1 cellular context compared by ENCODE assay signal in the genomic region with DNA sequence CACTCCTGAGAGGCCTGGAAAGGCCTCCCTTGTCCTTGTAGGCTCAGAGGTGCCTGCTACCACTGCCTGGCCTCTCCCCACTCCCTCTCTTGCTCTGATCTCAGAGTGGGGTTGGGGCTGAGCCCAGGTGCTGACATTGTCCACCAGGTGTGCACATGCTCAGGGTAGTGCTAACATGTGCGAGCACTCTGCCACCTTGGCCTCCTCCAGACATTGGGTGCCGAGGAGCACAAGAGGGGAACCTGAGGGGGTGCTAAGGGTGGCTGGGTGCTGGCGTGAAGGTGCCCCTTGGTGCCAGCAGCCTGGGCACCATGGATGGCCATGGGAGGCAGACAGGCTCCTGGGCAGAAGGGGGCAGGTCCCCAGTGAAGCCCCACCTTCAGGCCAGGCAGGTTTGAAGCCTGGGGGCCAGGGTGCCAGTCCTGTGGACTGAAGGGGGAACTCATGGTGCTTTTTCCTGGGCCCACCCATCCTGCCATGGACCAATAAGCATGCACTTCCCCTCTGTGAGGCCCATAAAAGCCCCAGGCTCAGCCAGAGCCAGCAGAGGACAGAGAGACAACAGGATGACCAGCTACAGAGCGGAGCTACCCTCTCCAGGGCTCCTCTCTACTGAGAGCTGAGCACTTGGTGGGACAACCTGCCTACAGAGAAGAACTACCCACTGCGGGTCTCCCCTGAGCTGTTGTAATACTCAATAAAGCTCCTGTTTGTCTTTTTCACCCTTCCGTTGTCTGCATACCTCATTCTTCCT.
TF ChIP-seq lines count a peak whose summit lies in the region.

No MANE protein-coding gene starts in this region.

TF ChIP-seq in HepG2, 621 proteins besides CTCF, POLR2A, EP300 and RAD21 (continues in another document):
- TF ChIP-seq ZFX (CRISPR knock-in tag; IDR thresholded peaks at IDR 0.05; ENCODE audit: low read depth): peak; percentile 34; the same call in 1 of the 2 replicates
- TF ChIP-seq NRL (CRISPR knock-in tag; IDR thresholded peaks at IDR 0.05; ENCODE audit: borderline replicate concordance): peak; percentile 48; the same call in 1 of the 2 replicates
- TF ChIP-seq TAF1 (CRISPR knock-in tag; IDR thresholded peaks at IDR 0.05): peak; percentile 23; the same call in 1 of the 2 replicates
- no peak for TF ChIP-seq MED1 (CRISPR knock-in tag; IDR thresholded peaks at IDR 0.05)
- TF ChIP-seq ZNF773 (CRISPR knock-in tag; IDR thresholded peaks at IDR 0.05; ENCODE audit: borderline replicate concordance): no peak
- 0 out of 2 replicates have a peak, but pooled peaks have one; percentile 19 for TF ChIP-seq ZNF678 (CRISPR knock-in tag; IDR thresholded peaks at IDR 0.05)
- TF ChIP-seq, protein P1, sequence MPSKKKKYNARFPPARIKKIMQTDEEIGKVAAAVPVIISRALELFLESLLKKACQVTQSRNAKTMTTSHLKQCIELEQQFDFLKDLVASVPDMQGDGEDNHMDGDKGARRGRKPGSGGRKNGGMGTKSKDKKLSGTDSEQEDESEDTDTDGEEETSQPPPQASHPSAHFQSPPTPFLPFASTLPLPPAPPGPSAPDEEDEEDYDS (CRISPR knock-in tag; IDR thresholded peaks at IDR 0.05): peak; percentile 90
- TF ChIP-seq MEIS1 (CRISPR knock-in tag; IDR thresholded peaks at IDR 0.05; ENCODE audit: borderline replicate concordance): 0 out of 2 replicates have a peak, but pooled peaks have one; percentile 42
- TF ChIP-seq, protein P2, sequence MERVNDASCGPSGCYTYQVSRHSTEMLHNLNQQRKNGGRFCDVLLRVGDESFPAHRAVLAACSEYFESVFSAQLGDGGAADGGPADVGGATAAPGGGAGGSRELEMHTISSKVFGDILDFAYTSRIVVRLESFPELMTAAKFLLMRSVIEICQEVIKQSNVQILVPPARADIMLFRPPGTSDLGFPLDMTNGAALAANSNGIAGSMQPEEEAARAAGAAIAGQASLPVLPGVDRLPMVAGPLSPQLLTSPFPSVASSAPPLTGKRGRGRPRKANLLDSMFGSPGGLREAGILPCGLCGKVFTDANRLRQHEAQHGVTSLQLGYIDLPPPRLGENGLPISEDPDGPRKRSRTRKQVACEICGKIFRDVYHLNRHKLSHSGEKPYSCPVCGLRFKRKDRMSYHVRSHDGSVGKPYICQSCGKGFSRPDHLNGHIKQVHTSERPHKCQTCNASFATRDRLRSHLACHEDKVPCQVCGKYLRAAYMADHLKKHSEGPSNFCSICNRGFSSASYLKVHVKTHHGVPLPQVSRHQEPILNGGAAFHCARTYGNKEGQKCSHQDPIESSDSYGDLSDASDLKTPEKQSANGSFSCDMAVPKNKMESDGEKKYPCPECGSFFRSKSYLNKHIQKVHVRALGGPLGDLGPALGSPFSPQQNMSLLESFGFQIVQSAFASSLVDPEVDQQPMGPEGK (CRISPR knock-in tag; IDR thresholded peaks at IDR 0.05): peak; percentile 16; the same call in 1 of the 2 replicates
- no peak for TF ChIP-seq CCDC6 (CRISPR knock-in tag; IDR thresholded peaks at IDR 0.05)
- no peak for TF ChIP-seq NR1H2 (CRISPR knock-in tag; IDR thresholded peaks at IDR 0.05; ENCODE audit: borderline replicate concordance, low read depth)
- TF ChIP-seq KDM5B (CRISPR knock-in tag; IDR thresholded peaks at IDR 0.05; ENCODE audit: borderline replicate concordance): 0 out of 2 replicates have a peak, but pooled peaks have one; percentile 17
- TF ChIP-seq ZNF772 (CRISPR knock-in tag; IDR thresholded peaks at IDR 0.05): 0 out of 2 replicates have a peak, but pooled peaks have one; percentile 36
- 0 out of 2 replicates have a peak, but pooled peaks have one; percentile 22 for TF ChIP-seq KLF12 (CRISPR knock-in tag; IDR thresholded peaks at IDR 0.05; ENCODE audit: borderline replicate concordance)
- TF ChIP-seq, protein P3, sequence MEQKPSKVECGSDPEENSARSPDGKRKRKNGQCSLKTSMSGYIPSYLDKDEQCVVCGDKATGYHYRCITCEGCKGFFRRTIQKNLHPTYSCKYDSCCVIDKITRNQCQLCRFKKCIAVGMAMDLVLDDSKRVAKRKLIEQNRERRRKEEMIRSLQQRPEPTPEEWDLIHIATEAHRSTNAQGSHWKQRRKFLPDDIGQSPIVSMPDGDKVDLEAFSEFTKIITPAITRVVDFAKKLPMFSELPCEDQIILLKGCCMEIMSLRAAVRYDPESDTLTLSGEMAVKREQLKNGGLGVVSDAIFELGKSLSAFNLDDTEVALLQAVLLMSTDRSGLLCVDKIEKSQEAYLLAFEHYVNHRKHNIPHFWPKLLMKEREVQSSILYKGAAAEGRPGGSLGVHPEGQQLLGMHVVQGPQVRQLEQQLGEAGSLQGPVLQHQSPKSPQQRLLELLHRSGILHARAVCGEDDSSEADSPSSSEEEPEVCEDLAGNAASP (CRISPR knock-in tag; IDR thresholded peaks at IDR 0.05; ENCODE audit: borderline replicate concordance): no peak
- 0 out of 2 replicates have a peak, but pooled peaks have one; percentile 33 for TF ChIP-seq RXRB (CRISPR knock-in tag; IDR thresholded peaks at IDR 0.05; ENCODE audit: borderline replicate concordance)
- TF ChIP-seq, protein P4, sequence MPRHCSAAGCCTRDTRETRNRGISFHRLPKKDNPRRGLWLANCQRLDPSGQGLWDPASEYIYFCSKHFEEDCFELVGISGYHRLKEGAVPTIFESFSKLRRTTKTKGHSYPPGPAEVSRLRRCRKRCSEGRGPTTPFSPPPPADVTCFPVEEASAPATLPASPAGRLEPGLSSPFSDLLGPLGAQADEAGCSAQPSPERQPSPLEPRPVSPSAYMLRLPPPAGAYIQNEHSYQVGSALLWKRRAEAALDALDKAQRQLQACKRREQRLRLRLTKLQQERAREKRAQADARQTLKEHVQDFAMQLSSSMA (CRISPR knock-in tag; IDR thresholded peaks at IDR 0.05): no peak
- no peak for TF ChIP-seq MAFG (CRISPR knock-in tag; IDR thresholded peaks at IDR 0.05)
- TF ChIP-seq SP2 (CRISPR knock-in tag; IDR thresholded peaks at IDR 0.05): peak; percentile 41; the same call in 1 of the 2 replicates
- TF ChIP-seq THAP11 (CRISPR knock-in tag; IDR thresholded peaks at IDR 0.05): peak; percentile 18; the same call in 1 of the 2 replicates
- TF ChIP-seq, protein P5, sequence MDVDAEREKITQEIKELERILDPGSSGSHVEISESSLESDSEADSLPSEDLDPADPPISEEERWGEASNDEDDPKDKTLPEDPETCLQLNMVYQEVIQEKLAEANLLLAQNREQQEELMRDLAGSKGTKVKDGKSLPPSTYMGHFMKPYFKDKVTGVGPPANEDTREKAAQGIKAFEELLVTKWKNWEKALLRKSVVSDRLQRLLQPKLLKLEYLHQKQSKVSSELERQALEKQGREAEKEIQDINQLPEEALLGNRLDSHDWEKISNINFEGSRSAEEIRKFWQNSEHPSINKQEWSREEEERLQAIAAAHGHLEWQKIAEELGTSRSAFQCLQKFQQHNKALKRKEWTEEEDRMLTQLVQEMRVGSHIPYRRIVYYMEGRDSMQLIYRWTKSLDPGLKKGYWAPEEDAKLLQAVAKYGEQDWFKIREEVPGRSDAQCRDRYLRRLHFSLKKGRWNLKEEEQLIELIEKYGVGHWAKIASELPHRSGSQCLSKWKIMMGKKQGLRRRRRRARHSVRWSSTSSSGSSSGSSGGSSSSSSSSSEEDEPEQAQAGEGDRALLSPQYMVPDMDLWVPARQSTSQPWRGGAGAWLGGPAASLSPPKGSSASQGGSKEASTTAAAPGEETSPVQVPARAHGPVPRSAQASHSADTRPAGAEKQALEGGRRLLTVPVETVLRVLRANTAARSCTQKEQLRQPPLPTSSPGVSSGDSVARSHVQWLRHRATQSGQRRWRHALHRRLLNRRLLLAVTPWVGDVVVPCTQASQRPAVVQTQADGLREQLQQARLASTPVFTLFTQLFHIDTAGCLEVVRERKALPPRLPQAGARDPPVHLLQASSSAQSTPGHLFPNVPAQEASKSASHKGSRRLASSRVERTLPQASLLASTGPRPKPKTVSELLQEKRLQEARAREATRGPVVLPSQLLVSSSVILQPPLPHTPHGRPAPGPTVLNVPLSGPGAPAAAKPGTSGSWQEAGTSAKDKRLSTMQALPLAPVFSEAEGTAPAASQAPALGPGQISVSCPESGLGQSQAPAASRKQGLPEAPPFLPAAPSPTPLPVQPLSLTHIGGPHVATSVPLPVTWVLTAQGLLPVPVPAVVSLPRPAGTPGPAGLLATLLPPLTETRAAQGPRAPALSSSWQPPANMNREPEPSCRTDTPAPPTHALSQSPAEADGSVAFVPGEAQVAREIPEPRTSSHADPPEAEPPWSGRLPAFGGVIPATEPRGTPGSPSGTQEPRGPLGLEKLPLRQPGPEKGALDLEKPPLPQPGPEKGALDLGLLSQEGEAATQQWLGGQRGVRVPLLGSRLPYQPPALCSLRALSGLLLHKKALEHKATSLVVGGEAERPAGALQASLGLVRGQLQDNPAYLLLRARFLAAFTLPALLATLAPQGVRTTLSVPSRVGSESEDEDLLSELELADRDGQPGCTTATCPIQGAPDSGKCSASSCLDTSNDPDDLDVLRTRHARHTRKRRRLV (CRISPR knock-in tag; IDR thresholded peaks at IDR 0.05): no peak
- TF ChIP-seq SETDB1 (CRISPR knock-in tag; IDR thresholded peaks at IDR 0.05; ENCODE audit: borderline replicate concordance): 0 out of 2 replicates have a peak, but pooled peaks have one; percentile 66
- TF ChIP-seq, protein P6, sequence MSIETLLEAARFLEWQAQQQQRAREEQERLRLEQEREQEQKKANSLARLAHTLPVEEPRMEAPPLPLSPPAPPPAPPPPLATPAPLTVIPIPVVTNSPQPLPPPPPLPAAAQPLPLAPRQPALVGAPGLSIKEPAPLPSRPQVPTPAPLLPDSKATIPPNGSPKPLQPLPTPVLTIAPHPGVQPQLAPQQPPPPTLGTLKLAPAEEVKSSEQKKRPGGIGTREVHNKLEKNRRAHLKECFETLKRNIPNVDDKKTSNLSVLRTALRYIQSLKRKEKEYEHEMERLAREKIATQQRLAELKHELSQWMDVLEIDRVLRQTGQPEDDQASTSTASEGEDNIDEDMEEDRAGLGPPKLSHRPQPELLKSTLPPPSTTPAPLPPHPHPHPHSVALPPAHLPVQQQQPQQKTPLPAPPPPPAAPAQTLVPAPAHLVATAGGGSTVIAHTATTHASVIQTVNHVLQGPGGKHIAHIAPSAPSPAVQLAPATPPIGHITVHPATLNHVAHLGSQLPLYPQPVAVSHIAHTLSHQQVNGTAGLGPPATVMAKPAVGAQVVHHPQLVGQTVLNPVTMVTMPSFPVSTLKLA (IDR thresholded peaks at IDR 0.05): 0 out of 2 replicates have a peak, but pooled peaks have one; percentile 20
- TF ChIP-seq ZNF788 (CRISPR knock-in tag; IDR thresholded peaks at IDR 0.05; ENCODE audit: borderline replicate concordance): 0 out of 2 replicates have a peak, but pooled peaks have one; percentile 24
- TF ChIP-seq, protein P7, sequence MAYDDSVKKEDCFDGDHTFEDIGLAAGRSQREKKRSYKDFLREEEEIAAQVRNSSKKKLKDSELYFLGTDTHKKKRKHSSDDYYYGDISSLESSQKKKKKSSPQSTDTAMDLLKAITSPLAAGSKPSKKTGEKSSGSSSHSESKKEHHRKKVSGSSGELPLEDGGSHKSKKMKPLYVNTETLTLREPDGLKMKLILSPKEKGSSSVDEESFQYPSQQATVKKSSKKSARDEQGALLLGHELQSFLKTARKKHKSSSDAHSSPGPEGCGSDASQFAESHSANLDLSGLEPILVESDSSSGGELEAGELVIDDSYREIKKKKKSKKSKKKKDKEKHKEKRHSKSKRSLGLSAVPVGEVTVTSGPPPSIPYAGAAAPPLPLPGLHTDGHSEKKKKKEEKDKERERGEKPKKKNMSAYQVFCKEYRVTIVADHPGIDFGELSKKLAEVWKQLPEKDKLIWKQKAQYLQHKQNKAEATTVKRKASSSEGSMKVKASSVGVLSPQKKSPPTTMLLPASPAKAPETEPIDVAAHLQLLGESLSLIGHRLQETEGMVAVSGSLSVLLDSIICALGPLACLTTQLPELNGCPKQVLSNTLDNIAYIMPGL (CRISPR knock-in tag; IDR thresholded peaks at IDR 0.05; ENCODE audit: borderline replicate concordance in 1 of 2, low read depth in 1 of 2): 0 out of 4 replicates have a peak, but pooled peaks of 1 of the 2 experiments have one; percentile 27
- TF ChIP-seq, protein P8, sequence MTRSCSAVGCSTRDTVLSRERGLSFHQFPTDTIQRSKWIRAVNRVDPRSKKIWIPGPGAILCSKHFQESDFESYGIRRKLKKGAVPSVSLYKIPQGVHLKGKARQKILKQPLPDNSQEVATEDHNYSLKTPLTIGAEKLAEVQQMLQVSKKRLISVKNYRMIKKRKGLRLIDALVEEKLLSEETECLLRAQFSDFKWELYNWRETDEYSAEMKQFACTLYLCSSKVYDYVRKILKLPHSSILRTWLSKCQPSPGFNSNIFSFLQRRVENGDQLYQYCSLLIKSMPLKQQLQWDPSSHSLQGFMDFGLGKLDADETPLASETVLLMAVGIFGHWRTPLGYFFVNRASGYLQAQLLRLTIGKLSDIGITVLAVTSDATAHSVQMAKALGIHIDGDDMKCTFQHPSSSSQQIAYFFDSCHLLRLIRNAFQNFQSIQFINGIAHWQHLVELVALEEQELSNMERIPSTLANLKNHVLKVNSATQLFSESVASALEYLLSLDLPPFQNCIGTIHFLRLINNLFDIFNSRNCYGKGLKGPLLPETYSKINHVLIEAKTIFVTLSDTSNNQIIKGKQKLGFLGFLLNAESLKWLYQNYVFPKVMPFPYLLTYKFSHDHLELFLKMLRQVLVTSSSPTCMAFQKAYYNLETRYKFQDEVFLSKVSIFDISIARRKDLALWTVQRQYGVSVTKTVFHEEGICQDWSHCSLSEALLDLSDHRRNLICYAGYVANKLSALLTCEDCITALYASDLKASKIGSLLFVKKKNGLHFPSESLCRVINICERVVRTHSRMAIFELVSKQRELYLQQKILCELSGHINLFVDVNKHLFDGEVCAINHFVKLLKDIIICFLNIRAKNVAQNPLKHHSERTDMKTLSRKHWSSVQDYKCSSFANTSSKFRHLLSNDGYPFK (CRISPR knock-in tag; IDR thresholded peaks at IDR 0.05; ENCODE audit: borderline replicate concordance): peak; percentile 31; the same call in 1 of the 2 replicates
- TF ChIP-seq PPARG (CRISPR knock-in tag; conservative IDR thresholded peaks at IDR 0.05): peak; percentile 83; the same call in 1 of the 2 replicates
- TF ChIP-seq ZNF605 (CRISPR knock-in tag; IDR thresholded peaks at IDR 0.05): 0 out of 2 replicates have a peak, but pooled peaks have one; percentile 35
- TF ChIP-seq KLF15 (CRISPR knock-in tag; IDR thresholded peaks at IDR 0.05; ENCODE audit: borderline replicate concordance): no peak
- TF ChIP-seq AKAP8 (CRISPR knock-in tag; IDR thresholded peaks at IDR 0.05): no peak
- peak; percentile 56; the same call in 1 of the 2 replicates for TF ChIP-seq ZNF430 (CRISPR knock-in tag; IDR thresholded peaks at IDR 0.05)
- 0 out of 2 replicates have a peak, but pooled peaks have one; percentile 56 for TF ChIP-seq ZNF782 (CRISPR knock-in tag; IDR thresholded peaks at IDR 0.05; ENCODE audit: borderline replicate concordance)
